Comparison of ENCODE assay signal across 8 cellular contexts in genomic region chr2:84459944-84460429, GRCh38. TPM values are rescaled to one million over a fixed set of nuclear protein-coding genes. Genes with fewer than 3 reads are reported as not detected.
A peak's percentile ranks its signal among the peaks of the same experiment; 100 is the strongest.
DNase-seq lines count a peak whose midpoint lies in the region; ATAC-seq and TF ChIP-seq lines count a peak whose summit lies in the region.

No MANE protein-coding gene starts in this region.

- no peaks in the 10 kb centered on the region for H3K36me3 ChIP-seq in cardiac muscle cell

- H3K27ac ChIP-seq in cardiac muscle cell: no peak overlapping the region

- intact Hi-C loops in left ventricle myocardium superior (cut with micrococcal nuclease): no loop called here

- DNase-seq in cardiac muscle cell (ENCODE audit: low read depth in 1 of 2, low spot score in 1 of 2) (no peak), left ventricle myocardium superior (no peak), left kidney (ENCODE audit: low read depth, low spot score) (peak; percentile 24), type B pancreatic cell (ENCODE audit: extremely low spot score, unreplicated experiment) (no peak), DMS114 treated with DMSO at 0.1 percent for 48 hours (lab: John Stamatoyannopoulos, UW; ENCODE audit: unreplicated experiment) (no peak)

- H3K9me3 ChIP-seq in cardiac muscle cell (ENCODE audit: low read depth): no peaks in the 10 kb centered on the region

- H3K9me3 Mint-ChIP-seq in activated T-helper 17 cell treated with anti-CD3 and anti-CD28 coated beads, Interleukin-2, amount 50 U/mL, for 72 hours: no peaks in the 10 kb centered on the region
- peaks cover 3% of the 10 kb centered on the region for H3K9me3 Mint-ChIP-seq in type B pancreatic cell

- peak overlapping the region; percentile 68 for H3K4me3 ChIP-seq in cardiac muscle cell

- TF ChIP-seq CTCF in cardiac muscle cell (IDR thresholded peaks at IDR 0.05; ENCODE audit: low read depth, low read length) (no peak), type B pancreatic cell (conservative IDR thresholded peaks at IDR 0.05) (no peak)

- H3K27me3 ChIP-seq in cardiac muscle cell: no peaks in the 10 kb centered on the region

- H3K4me1 Mint-ChIP-seq in activated T-helper 17 cell treated with anti-CD3 and anti-CD28 coated beads, Interleukin-2, amount 50 U/mL, for 72 hours: peaks cover 18% of the 10 kb centered on the region
- H3K4me1 Mint-ChIP-seq in type B pancreatic cell (ENCODE audit: unreplicated experiment): peaks cover 29% of the 10 kb centered on the region

- ATAC-seq in left ventricle myocardium superior: no peak
- no peak for ATAC-seq in activated T-helper 17 cell treated with anti-CD3 and anti-CD28 coated beads, Interleukin-2, amount 50 U/mL, for 72 hours (replicated peaks)
- ATAC-seq in GM21737 (IDR thresholded peaks at IDR 0.05; ENCODE audit: unreplicated experiment): no peak
- ATAC-seq in HG02642 (IDR thresholded peaks at IDR 0.05; ENCODE audit: poor library complexity, unreplicated experiment): no peak

- peak overlapping the region; percentile 93 for H3K27ac Mint-ChIP-seq in activated T-helper 17 cell treated with anti-CD3 and anti-CD28 coated beads, Interleukin-2, amount 50 U/mL, for 72 hours
- H3K27ac Mint-ChIP-seq in type B pancreatic cell: peak overlapping the region; percentile 86

- no peaks in the 10 kb centered on the region for H3K27me3 Mint-ChIP-seq in activated T-helper 17 cell treated with anti-CD3 and anti-CD28 coated beads, Interleukin-2, amount 50 U/mL, for 72 hours
- H3K27me3 Mint-ChIP-seq in type B pancreatic cell: no peaks in the 10 kb centered on the region

- H3K4me3 Mint-ChIP-seq in activated T-helper 17 cell treated with anti-CD3 and anti-CD28 coated beads, Interleukin-2, amount 50 U/mL, for 72 hours: peak overlapping the region; percentile 88
- H3K4me3 Mint-ChIP-seq in type B pancreatic cell: peak overlapping the region; percentile 93

- H3K4me1 ChIP-seq in cardiac muscle cell (ENCODE audit: low read depth): peaks cover 7% of the 10 kb centered on the region

- peaks cover 5% of the 10 kb centered on the region for H3K36me3 Mint-ChIP-seq in activated T-helper 17 cell treated with anti-CD3 and anti-CD28 coated beads, Interleukin-2, amount 50 U/mL, for 72 hours (ENCODE audit: low read depth)
- H3K36me3 Mint-ChIP-seq in type B pancreatic cell: no peaks in the 10 kb centered on the region

RNA-seq across cellular contexts. Expression of gene SUCLG1, which starts 0.9 kb away (rescaled TPM):
- total RNA-seq in cardiac muscle cell (56.4 and 90.8 TPM in 2 replicates), left ventricle myocardium superior (308 TPM), type B pancreatic cell (ENCODE audit: low replicate concordance) (81.2 and 92.9 TPM in 2 replicates)
- 158 TPM in 2 replicates for polyA plus RNA-seq in cardiac muscle cell
- total RNA-seq in activated T-helper 17 cell treated with anti-CD3 and anti-CD28 coated beads, Interleukin-2, amount 50 U/mL, for 72 hours: 10 to 100 TPM; 43.4 to 80.0 TPM

RNA-seq across cellular contexts. Expression of gene DNAH6, which starts 56.3 kb away (rescaled TPM):
- total RNA-seq in cardiac muscle cell (0.18 and 0.66 TPM in 2 replicates), left ventricle myocardium superior (0.22 TPM), type B pancreatic cell (ENCODE audit: low replicate concordance) (0.62 and 3.8 TPM in 2 replicates)
- polyA plus RNA-seq in cardiac muscle cell: 0.45 and 0.73 TPM in 2 replicates
- total RNA-seq in activated T-helper 17 cell treated with anti-CD3 and anti-CD28 coated beads, Interleukin-2, amount 50 U/mL, for 72 hours: 1 to 10 TPM in 1 of 2 donors, under 1 TPM in 1; 0.69 to 1.6 TPM
